Comparison of ENCODE assay signal across 12 cellular contexts in the genomic region with DNA sequence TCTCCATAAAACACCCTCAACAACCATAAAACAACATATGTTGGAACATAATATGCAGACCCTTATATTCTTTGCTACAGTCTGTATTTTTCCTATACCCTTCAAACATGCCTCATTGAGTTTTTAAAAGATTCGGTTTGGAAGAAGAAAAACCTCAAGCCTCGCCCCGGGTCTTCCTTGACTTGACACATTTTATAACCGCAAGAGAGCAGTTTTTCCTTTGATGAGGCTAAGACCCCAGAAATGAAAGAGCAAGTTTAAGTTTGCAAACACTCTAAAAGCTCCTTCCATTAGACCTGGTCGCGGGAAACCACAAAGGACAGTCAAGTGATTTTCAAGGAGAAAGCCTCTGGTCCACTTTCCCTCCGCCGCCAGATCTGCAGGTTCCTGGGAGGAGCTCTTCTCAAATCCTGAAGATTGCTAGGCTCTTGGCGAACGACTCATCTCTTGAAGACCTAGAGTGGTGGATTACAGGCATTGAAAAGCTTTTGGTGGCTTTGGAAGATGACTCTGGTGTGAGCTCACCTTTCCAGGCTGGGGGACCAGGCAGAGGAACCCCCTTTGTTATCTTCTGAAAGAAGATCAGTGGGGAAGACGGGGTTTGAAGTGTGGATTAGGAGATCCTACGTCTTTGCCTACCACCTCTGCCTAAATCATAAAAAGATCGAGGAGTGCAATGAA.
DNase-seq lines count a peak whose midpoint lies in the region; ATAC-seq and TF ChIP-seq lines count a peak whose summit lies in the region.
"Had no signal": no experiment of that assay in that cellular context is flagged by ENCODE, and none has a peak within 500 bp of the region (broad histone marks: within the 10 kb centered on the region; RNA-seq: fewer than 3 reads in every experiment).

TSS of gene ASCL4 (plus strand) at position 356 of the 681 bp plus-strand sequence. CDS start 515 bp downstream, outside the sequence.

- H3K4me1 ChIP-seq in BLaER1 (peaks cover 34% of the 10 kb centered on the region), HEK293 (ENCODE audit: control insufficient read depth, insufficient read depth, low read length) (no peaks in the 10 kb centered on the region)

- H3K4me2 ChIP-seq in BLaER1 = peak within 1 kb of the TSS; percentile 78

- DNase-seq in central memory CD8-positive, alpha-beta T cell (ENCODE audit: low spot score in 2 of 2) = no peak
- DNase-seq in nephron progenitor cell = no peak
- DNase-seq in germinal center (ENCODE audit: low spot score) = no peak
- no peak for DNase-seq in GM19238 (ENCODE audit: insufficient read length, low spot score)
- no peak for DNase-seq in effector CD4-positive, alpha-beta T cell
- DNase-seq: NCI-H774; stimulated activated naive B cell treated with anti-CD40 and anti-IgM and Interleukin-4, amounts not matched to agents 10 μg/mL and 1 μg/mL and 100 μg/mL, for 72 hours had no signal

- H3K9me3 ChIP-seq in BLaER1 (no peaks in the 10 kb centered on the region), HEK293 (ENCODE audit: control insufficient read depth, insufficient read depth, low read depth, low read length) (no peaks in the 10 kb centered on the region)
- H3K9me3 ChIP-seq: neutrophil had no signal

- no peak within 1 kb of the TSS for H3K9ac ChIP-seq in BLaER1

- H3K27ac Mint-ChIP-seq in central memory CD8-positive, alpha-beta T cell (ENCODE audit: low read depth) = no peak within 1 kb of the TSS
- H3K27ac Mint-ChIP-seq in nephron progenitor cell = no peak within 1 kb of the TSS
- H3K27ac Mint-ChIP-seq: CD4-positive, CD25-positive, alpha-beta regulatory T cell; stimulated activated naive B cell treated with anti-CD40 and anti-IgM and Interleukin-4, amounts not matched to agents 10 μg/mL and 1 μg/mL and 100 μg/mL, for 72 hours had no signal

- H3K4me3 ChIP-seq in BLaER1 = peak within 1 kb of the TSS; percentile 41; the same call in 1 of the 2 replicates
- peak within 1 kb of the TSS; percentile 30 for H3K4me3 ChIP-seq in HEK293 (ENCODE audit: low read depth, low read length)

- peaks cover 14% of the 10 kb centered on the region for H3K4me1 Mint-ChIP-seq in central memory CD8-positive, alpha-beta T cell
- peaks cover 5% of the 10 kb centered on the region for H3K4me1 Mint-ChIP-seq in nephron progenitor cell

- H3K36me3 ChIP-seq in BLaER1 (no peaks in the 10 kb centered on the region), HEK293 (ENCODE audit: control insufficient read depth in 2 of 2, insufficient read depth in 1 of 2, low read length in 2 of 2) (no peaks in the 10 kb centered on the region)
- H3K36me3 ChIP-seq: neutrophil had no signal

- CTCF ChIA-PET in HEK293 (lab: Yijun Ruan, JAX) = interaction anchor here (0.6 to 0.8 kb wide), 3 partner anchors 10 to 1583 kb away, joined by 3 to 4 read pairs (median 3); no protein-coding TSS in a partner anchor

- POLR2A ChIA-PET in HEK293 (lab: Yijun Ruan, JAX) = no interaction called here

- no peaks in the 10 kb centered on the region for H3K9me3 Mint-ChIP-seq in central memory CD8-positive, alpha-beta T cell
- no peaks in the 10 kb centered on the region for H3K9me3 Mint-ChIP-seq in nephron progenitor cell
- H3K9me3 Mint-ChIP-seq: stimulated activated naive B cell treated with anti-CD40 and anti-IgM and Interleukin-4, amounts not matched to agents 10 μg/mL and 1 μg/mL and 100 μg/mL, for 72 hours had no signal

- peaks cover 2% of the 10 kb centered on the region for H3K36me3 Mint-ChIP-seq in central memory CD8-positive, alpha-beta T cell (ENCODE audit: insufficient read depth)
- no peaks in the 10 kb centered on the region for H3K36me3 Mint-ChIP-seq in nephron progenitor cell (ENCODE audit: low read depth)
- H3K36me3 Mint-ChIP-seq: CD4-positive, CD25-positive, alpha-beta regulatory T cell; stimulated activated naive B cell treated with anti-CD40 and anti-IgM and Interleukin-4, amounts not matched to agents 10 μg/mL and 1 μg/mL and 100 μg/mL, for 72 hours had no signal

- no peak for ATAC-seq in central memory CD8-positive, alpha-beta T cell (replicated peaks; ENCODE audit: extremely low read depth, poor library complexity, severe bottlenecking)
- no peak for ATAC-seq in HG03175 (IDR thresholded peaks at IDR 0.05; ENCODE audit: unreplicated experiment)
- ATAC-seq: stimulated activated naive B cell treated with anti-CD40 and anti-IgM and Interleukin-4, amounts not matched to agents 10 μg/mL and 1 μg/mL and 100 μg/mL, for 72 hours had no signal

- H4K20me1 ChIP-seq in BLaER1 = no peaks in the 10 kb centered on the region

- H3K4me3 Mint-ChIP-seq in central memory CD8-positive, alpha-beta T cell = peak within 1 kb of the TSS; percentile 20
- H3K4me3 Mint-ChIP-seq in nephron progenitor cell = peak within 1 kb of the TSS; percentile 74
- H3K4me3 Mint-ChIP-seq: stimulated activated naive B cell treated with anti-CD40 and anti-IgM and Interleukin-4, amounts not matched to agents 10 μg/mL and 1 μg/mL and 100 μg/mL, for 72 hours had no signal

- TF ChIP-seq CTCF in HEK293 (tag by site-specific recombination; IDR thresholded peaks at IDR 0.05) (no peak), nephron progenitor cell (IDR thresholded peaks at IDR 0.05) (no peak)

- H3K27ac ChIP-seq in BLaER1 (no peak within 1 kb of the TSS), HEK293 (ENCODE audit: extremely low read depth, low read depth, low read length) (no peak within 1 kb of the TSS)
- H3K27ac ChIP-seq: neutrophil had no signal

- peaks cover 16% of the 10 kb centered on the region for H3K27me3 ChIP-seq in BLaER1

- peaks cover 91% of the 10 kb centered on the region for H3K27me3 Mint-ChIP-seq in central memory CD8-positive, alpha-beta T cell
- peaks cover 96% of the 10 kb centered on the region for H3K27me3 Mint-ChIP-seq in nephron progenitor cell (ENCODE audit: low read depth, poor library complexity)

TF ChIP-seq in HEK293, 187 proteins besides CTCF, POLR2A, EP300 and RAD21:
- peak; percentile 66 for TF ChIP-seq PRDM1 (tag by site-specific recombination; IDR thresholded peaks at IDR 0.05)
- TF ChIP-seq ZBTB17 (tag by site-specific recombination; IDR thresholded peaks at IDR 0.05) = peak; percentile 60; the same call in 1 of the 2 replicates
- no peak for TF ChIP-seq ZNF274 (IDR thresholded peaks at IDR 0.05; ENCODE audit: low read length)
- no peak for TF ChIP-seq ZNF274 (tag by site-specific recombination; IDR thresholded peaks at IDR 0.05; ENCODE audit: borderline replicate concordance)
TF ChIP-seq in HEK293: peak in this region for 2.
